Comparison of ENCODE assay signal across 1 cellular context in genomic region chr12:107685360-107686248, GRCh38.
TF ChIP-seq lines count a peak whose summit lies in the region.

Gene PWP1 (plus strand): TSS chr12:107685799. CDS start chr12:107685900, 101 bp downstream.

TF ChIP-seq in HEK293, 187 proteins besides CTCF, POLR2A, EP300 and RAD21 (continued from another document and continues in another):
- TF ChIP-seq PRDM2 (tag by site-specific recombination; IDR thresholded peaks at IDR 0.05; ENCODE audit: borderline replicate concordance) (no peak), ZBTB17 (tag by site-specific recombination; IDR thresholded peaks at IDR 0.05) (peak; percentile 97), ZNF639 (tag by site-specific recombination; IDR thresholded peaks at IDR 0.05) (no peak), WT1 (tag by site-specific recombination; IDR thresholded peaks at IDR 0.05) (no peak), ZNF391 (tag by site-specific recombination; IDR thresholded peaks at IDR 0.05; ENCODE audit: borderline replicate concordance, low read depth) (no peak), ZNF560 (tag by site-specific recombination; IDR thresholded peaks at IDR 0.05; ENCODE audit: borderline replicate concordance) (no peak), HOXC10 (CRISPR knock-in tag; IDR thresholded peaks at IDR 0.05) (0 out of 2 replicates have a peak, but pooled peaks have one; percentile 87), BCL6B (tag by site-specific recombination; IDR thresholded peaks at IDR 0.05) (no peak), GLIS2 (tag by site-specific recombination; IDR thresholded peaks at IDR 0.05) (peak; percentile 71), ZNF214 (tag by site-specific recombination; IDR thresholded peaks at IDR 0.05; ENCODE audit: borderline replicate concordance) (no peak), ZNF335 (tag by site-specific recombination; conservative IDR thresholded peaks at IDR 0.05) (peak; percentile 94), KLF8 (tag by site-specific recombination; IDR thresholded peaks at IDR 0.05) (peak; percentile 78), KLF17 (tag by site-specific recombination; IDR thresholded peaks at IDR 0.05) (peak; percentile 82), ZNF350 (tag by site-specific recombination; IDR thresholded peaks at IDR 0.05) (no peak), ZIC2 (tag by site-specific recombination; IDR thresholded peaks at IDR 0.05) (no peak), ZBTB26 (tag by site-specific recombination; optimal IDR thresholded peaks at IDR 0.05) (peak; percentile 37), SCRT2 (tag by site-specific recombination; IDR thresholded peaks at IDR 0.05) (no peak), ZNF248 (tag by site-specific recombination; IDR thresholded peaks at IDR 0.05) (no peak), OSR2 (tag by site-specific recombination; IDR thresholded peaks at IDR 0.05) (0 out of 2 replicates have a peak, but pooled peaks have one; percentile 16), ZBTB8A (tag by site-specific recombination; IDR thresholded peaks at IDR 0.05) (peak; percentile 63; the same call in 1 of the 2 replicates), ZSCAN4 (tag by site-specific recombination; IDR thresholded peaks at IDR 0.05) (no peak), ZNF24 (tag by site-specific recombination; IDR thresholded peaks at IDR 0.05) (no peak), ZNF404 (tag by site-specific recombination; IDR thresholded peaks at IDR 0.05) (no peak), ZBTB49 (tag by site-specific recombination; IDR thresholded peaks at IDR 0.05; ENCODE audit: low read depth) (no peak), ZNF280C (tag by site-specific recombination; IDR thresholded peaks at IDR 0.05) (no peak), PBX3 (CRISPR knock-in tag; IDR thresholded peaks at IDR 0.05) (0 out of 2 replicates have a peak, but pooled peaks have one; percentile 56), ZNF341 (tag by site-specific recombination; IDR thresholded peaks at IDR 0.05; ENCODE audit: low read depth) (0 out of 2 replicates have a peak, but pooled peaks have one; percentile 20), ZNF843 (tag by site-specific recombination; IDR thresholded peaks at IDR 0.05) (no peak), ZFP69B (tag by site-specific recombination; IDR thresholded peaks at IDR 0.05) (no peak), SP3 (tag by site-specific recombination; IDR thresholded peaks at IDR 0.05) (peak; percentile 82), ZNF747 (tag by site-specific recombination; IDR thresholded peaks at IDR 0.05) (no peak), ZNF426 (tag by site-specific recombination; IDR thresholded peaks at IDR 0.05) (no peak), ZSCAN18 (tag by site-specific recombination; IDR thresholded peaks at IDR 0.05) (no peak), ZNF580 (tag by site-specific recombination; IDR thresholded peaks at IDR 0.05) (no peak; the same call in 1 of the 2 replicates), ZFP37 (tag by site-specific recombination; IDR thresholded peaks at IDR 0.05) (0 out of 2 replicates have a peak, but pooled peaks have one; percentile 54), ZNF146 (tag by site-specific recombination; IDR thresholded peaks at IDR 0.05) (no peak), ZNF701 (tag by site-specific recombination; IDR thresholded peaks at IDR 0.05) (no peak), ZNF600 (tag by site-specific recombination; IDR thresholded peaks at IDR 0.05) (peak; percentile 67), ZNF544 (tag by site-specific recombination; IDR thresholded peaks at IDR 0.05) (no peak), ZFP3 (tag by site-specific recombination; IDR thresholded peaks at IDR 0.05; ENCODE audit: low read depth) (no peak), ZNF37A (tag by site-specific recombination; IDR thresholded peaks at IDR 0.05) (no peak), ZNF302 (tag by site-specific recombination; IDR thresholded peaks at IDR 0.05; ENCODE audit: low read depth) (no peak), MZF1 (tag by site-specific recombination; IDR thresholded peaks at IDR 0.05; ENCODE audit: borderline replicate concordance) (no peak)
